In the genomic region with DNA sequence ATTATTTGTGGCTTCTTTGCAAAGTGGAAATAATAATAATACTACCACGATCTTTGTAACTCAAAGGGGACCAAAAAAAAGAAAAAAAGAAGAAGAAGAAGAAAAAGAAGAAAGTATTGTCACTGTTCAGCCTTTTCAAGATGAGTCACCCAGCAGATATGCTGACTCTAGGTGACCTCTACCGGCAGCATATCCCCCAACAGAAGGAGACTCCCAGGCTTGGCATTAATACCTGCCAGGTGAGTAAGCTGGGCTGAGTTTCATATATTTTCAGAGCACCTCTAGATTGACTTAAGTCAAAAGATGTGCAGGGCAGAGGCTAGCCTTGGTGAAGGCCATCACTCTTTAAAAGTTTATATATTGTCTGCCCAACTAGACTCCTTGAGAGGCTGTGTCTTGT, we compare ENCODE assay signal across 26 cellular contexts. TPM values are rescaled to one million over a fixed set of nuclear protein-coding genes. Genes with fewer than 3 reads are reported as not detected.
DNase-seq lines count a peak whose midpoint lies in the region; ATAC-seq, FAIRE-seq and TF ChIP-seq lines count a peak whose summit lies in the region.
"Had no signal": no experiment of that assay in that cellular context is flagged by ENCODE, and none has a peak within 500 bp of the region (broad histone marks: within the 10 kb centered on the region; RNA-seq: fewer than 3 reads in every experiment).

No MANE protein-coding gene starts in this region.

- TF ChIP-seq POLR2A in HepG2 (IDR thresholded peaks at IDR 0.05; ENCODE audit: insufficient read depth in 1 of 2, low read depth in 2 of 2, low read length in 2 of 2) (no peak), right lobe of liver (IDR thresholded peaks at IDR 0.05) (no peak)

- TF ChIP-seq CTCF in HepG2 (CRISPR knock-in tag; IDR thresholded peaks at IDR 0.05) (no peak), right lobe of liver (IDR thresholded peaks at IDR 0.05) (no peak), coronary artery (IDR thresholded peaks at IDR 0.05) (no peak)
- TF ChIP-seq CTCF in CD4-positive, alpha-beta T cell (IDR thresholded peaks at IDR 0.05), result no peak

- no peak overlapping the region for H3K4me3 ChIP-seq in HepG2 (replicated peaks in 1 of 3; ENCODE audit: insufficient read depth in 1 of 3, low read depth in 2 of 3, low read length in 3 of 3)
- no peak overlapping the region for H3K4me3 ChIP-seq in right lobe of liver
- no peak overlapping the region for H3K4me3 ChIP-seq in coronary artery
- H3K4me3 ChIP-seq: BLaER1, SJSA1 had no signal

- H3K36me3 ChIP-seq in HepG2 (replicated peaks in 1 of 2; ENCODE audit: control insufficient read depth in 1 of 2, insufficient read depth in 2 of 2, low read length in 2 of 2) (no peaks in the 10 kb centered on the region), right lobe of liver (no peaks in the 10 kb centered on the region)
- H3K36me3 ChIP-seq: BLaER1, SJSA1 had no signal

- intact Hi-C loops in HepG2 (cut with micrococcal nuclease; ENCODE audit: unreplicated experiment) (no loop called here), right lobe of liver (cut with DNase I) (no loop called here)
- intact Hi-C loops in CD4-positive, alpha-beta T cell (cut with DNase I, micrococcal nuclease), result no loop called here

- TF ChIP-seq EP300 in HepG2 (IDR thresholded peaks at IDR 0.05; ENCODE audit: low read depth in 2 of 2, low read length in 2 of 2) (no peak), HepG2 (CRISPR knock-in tag; IDR thresholded peaks at IDR 0.05; ENCODE audit: borderline replicate concordance) (no peak)

- CTCF ChIA-PET in HepG2 (lab: Yijun Ruan, JAX; ENCODE audit: low intra/inter-chr PET ratio, low total read pairs), result no interaction called here
- CTCF ChIA-PET in CD4-positive, alpha-beta T cell (lab: Charles Lee), result no interaction called here

- no peak for TF ChIP-seq RAD21 in HepG2 (CRISPR knock-in tag; IDR thresholded peaks at IDR 0.05)

- H3K4me3 Mint-ChIP-seq in CD4-positive, alpha-beta T cell, result no peak overlapping the region
- H3K4me3 Mint-ChIP-seq: CD8-positive, alpha-beta memory T cell had no signal

- H3K4me2 ChIP-seq in HepG2 (ENCODE audit: low read depth, low read length), result no peak overlapping the region
- H3K4me2 ChIP-seq: BLaER1 had no signal

- ATAC-seq in HepG2, result no peak
- ATAC-seq in right lobe of liver, result no peak
- ATAC-seq in CD4-positive, alpha-beta T cell (ENCODE audit: poor library complexity), result no peak

- no peak overlapping the region for H3K27ac Mint-ChIP-seq in CD4-positive, alpha-beta T cell
- H3K27ac Mint-ChIP-seq: CD8-positive, alpha-beta memory T cell had no signal

- FAIRE-seq in HepG2 (lab: Jason Lieb, UNC), result no peak
- FAIRE-seq: D721Med, GM12891, HTR-8/SVneo had no signal

- POLR2A ChIA-PET in HepG2 (lab: Yijun Ruan, JAX), result no interaction called here
- POLR2A ChIA-PET in CD4-positive, alpha-beta T cell (lab: Charles Lee), result no interaction called here

- DNase-seq in HepG2 (ENCODE audit: low spot score), result no peak
- no peak for DNase-seq in right lobe of liver
- peak; percentile 36 for DNase-seq in coronary artery (ENCODE audit: low spot score)
- peak; percentile 63 for DNase-seq in islet precursor cell
- no peak for DNase-seq in CD4-positive, alpha-beta T cell
- DNase-seq in DMS79 treated with DMSO at 0.1 percent for 48 hours (lab: John Stamatoyannopoulos, UW), result no peak
- no peak for DNase-seq in cerebellum (ENCODE audit: low spot score)
- no peak for DNase-seq in activated CD4-positive, CD25-positive, alpha-beta regulatory T cell (lab: John Stamatoyannopoulos, UW)
- DNase-seq: CD8-positive, alpha-beta memory T cell; DND-41; GDM1; MV-4-11; NCI-H1417 treated with DMSO at 0.1 percent for 48 hours; NCI-H2029; NCI-H2171 treated with DMSO at 0.1 percent for 48 hours; NCI-H446 treated with DMSO at 0.1 percent for 48 hours; OCI-M1 had no signal

- no peak overlapping the region for H2AFZ ChIP-seq in HepG2 (ENCODE audit: low read length)

- WGBS in HepG2 (ENCODE audit: low lambda C conversion rate), result 0% methylated on average over 2 of the region's 2 CpGs
- WGBS in right lobe of liver (ENCODE audit: insufficient coverage, low coverage, low lambda C conversion rate, missing lambda C conversion rate), result 22% methylated on average over 2 of the region's 2 CpGs

- H3K9ac ChIP-seq in HepG2 (ENCODE audit: insufficient read depth, low read depth, low read length), result no peak overlapping the region
- H3K9ac ChIP-seq: BLaER1 had no signal

- no TSS peak for BruUV-seq in HepG2 (replicated peaks; lab: Mats Ljungman, UMichigan)

- H3K79me2 ChIP-seq in HepG2 (ENCODE audit: insufficient read depth, low read length), result no peaks in the 10 kb centered on the region

- in situ Hi-C loops in HepG2 (cut with HindIII; ENCODE audit: extremely low pct_ligation_motif_present, low pct_unique_long_range_greater_than_20kb), result no loop called here

- no peaks in the 10 kb centered on the region; the same call in 1 of the 2 replicates for H4K20me1 ChIP-seq in HepG2 (ENCODE audit: insufficient read depth, low read length)
- H4K20me1 ChIP-seq: BLaER1 had no signal

- H3K9me3 Mint-ChIP-seq in CD4-positive, alpha-beta T cell, result no peaks in the 10 kb centered on the region

- H3K9me3 ChIP-seq in HepG2 (ENCODE audit: low read length), result no peaks in the 10 kb centered on the region
- H3K9me3 ChIP-seq in right lobe of liver, result no peaks in the 10 kb centered on the region
- no peaks in the 10 kb centered on the region for H3K9me3 ChIP-seq in CD4-positive, alpha-beta T cell (ENCODE audit: control insufficient read depth, low read length)
- H3K9me3 ChIP-seq: BLaER1, SJSA1 had no signal

- H3K27ac ChIP-seq in HepG2 (ENCODE audit: extremely low read length, insufficient read depth, low read length) (no peak overlapping the region), right lobe of liver (no peak overlapping the region), coronary artery (no peak overlapping the region)
- H3K27ac ChIP-seq in CD4-positive, alpha-beta T cell (ENCODE audit: low read depth, low read length), result no peak overlapping the region
- H3K27ac ChIP-seq: BLaER1, HL-60, SJSA1 had no signal

- peaks cover 0 to 12% of the 10 kb centered on the region in 2 experiments; a peak in 3 of 5 replicates for H3K27me3 ChIP-seq in HepG2 (ENCODE audit: control insufficient read depth in 1 of 2, insufficient read depth in 2 of 2, low read length in 2 of 2)
- no peaks in the 10 kb centered on the region for H3K27me3 ChIP-seq in right lobe of liver
- no peaks in the 10 kb centered on the region for H3K27me3 ChIP-seq in CD4-positive, alpha-beta T cell (ENCODE audit: control insufficient read depth, insufficient read depth, low read length)
- H3K27me3 ChIP-seq: BLaER1, SJSA1 had no signal

- no peaks in the 10 kb centered on the region for H3K4me1 Mint-ChIP-seq in CD4-positive, alpha-beta T cell (ENCODE audit: low read depth)
- H3K4me1 Mint-ChIP-seq: CD8-positive, alpha-beta memory T cell had no signal

- H3K4me1 ChIP-seq in HepG2 (ENCODE audit: insufficient read depth, low read length) (no peaks in the 10 kb centered on the region), right lobe of liver (no peaks in the 10 kb centered on the region)
- H3K4me1 ChIP-seq: BLaER1, SJSA1 had no signal

- H3K36me3 Mint-ChIP-seq in CD4-positive, alpha-beta T cell (ENCODE audit: low read depth), result no peaks in the 10 kb centered on the region
- H3K36me3 Mint-ChIP-seq: CD8-positive, alpha-beta memory T cell had no signal

- peaks cover 37% of the 10 kb centered on the region for H3K27me3 Mint-ChIP-seq in CD4-positive, alpha-beta T cell

TF ChIP-seq in HepG2, 621 proteins besides CTCF, POLR2A, EP300 and RAD21:
- TF ChIP-seq TBX3 (IDR thresholded peaks at IDR 0.05; ENCODE audit: borderline replicate concordance) (no peak), PRPF4 (IDR thresholded peaks at IDR 0.05; ENCODE audit: low read depth, low read length, poor library complexity, severe bottlenecking) (no peak), FOSL2 (CRISPR knock-in tag; IDR thresholded peaks at IDR 0.05) (peak; percentile 39; the same call in 1 of the 2 replicates)

RNA-seq across cellular contexts. Expression of a gene that starts 30.4 kb away (rescaled TPM):
- not detected in 2 replicates for total RNA-seq in HepG2 (2016; rRNA removed; fragmentation: Illumina TruSeq; extraction: Trizol)
- total RNA-seq in HepG2 (2016; cell fraction: cytosol; rRNA removed; fragmentation: Illumina TruSeq; extraction: Trizol; ENCODE audit: low read depth), result not detected in 2 replicates
- total RNA-seq in HepG2 (2016; cell fraction: insoluble cytoplasmic fraction; rRNA removed; fragmentation: Illumina TruSeq; extraction: Trizol), result not detected in 2 replicates
- not detected in 2 replicates for total RNA-seq in HepG2 (2016; cell fraction: membrane; rRNA removed; fragmentation: Illumina TruSeq; extraction: Trizol)
- total RNA-seq in HepG2 (2016; cell fraction: nucleus; rRNA removed; fragmentation: Illumina TruSeq; extraction: Trizol), result not detected in 2 replicates
- polyA plus RNA-seq in HepG2 (2011; rRNA removed), result not detected in 2 replicates
- polyA plus RNA-seq in HepG2 (2011; cell fraction: cytosol; rRNA removed), result not detected in 2 replicates
- not detected in 2 replicates for polyA plus RNA-seq in HepG2 (2011; cell fraction: nucleus; rRNA removed)
- polyA plus RNA-seq in HepG2 (2012), result not detected in 2 replicates
- polyA plus RNA-seq in HepG2 (2016; cell fraction: cytosol; fragmentation: Illumina TruSeq; extraction: Trizol; ENCODE audit: low read depth), result not detected in 2 replicates
- polyA plus RNA-seq in HepG2 (2016; cell fraction: insoluble cytoplasmic fraction; fragmentation: Illumina TruSeq; extraction: Trizol; ENCODE audit: low read depth), result not detected in 2 replicates
- polyA plus RNA-seq in HepG2 (2016; cell fraction: membrane; fragmentation: Illumina TruSeq; extraction: Trizol; ENCODE audit: low read depth), result not detected in 2 replicates
- not detected in 2 replicates for polyA plus RNA-seq in HepG2 (2016; cell fraction: nucleus; fragmentation: Illumina TruSeq; extraction: Trizol; ENCODE audit: insufficient read depth, low read depth)
- not detected in 2 replicates for polyA minus RNA-seq in HepG2 (2011; rRNA and poly(A)+ RNA removed; ENCODE audit: low replicate concordance)
- polyA minus RNA-seq in HepG2 (2011; cell fraction: cytosol; rRNA and poly(A)+ RNA removed), result not detected in 2 replicates
- not detected in 2 replicates for polyA minus RNA-seq in HepG2 (2011; cell fraction: nucleus; rRNA and poly(A)+ RNA removed)
- not detected for total RNA-seq in right lobe of liver
- total RNA-seq in CD4-positive, alpha-beta T cell, result not detected
- total RNA-seq in cerebellum, result 12.0 TPM
- total RNA-seq: A172; CD8-positive, alpha-beta memory T cell; H4; LHCN-M2; SJSA1 had no signal
- polyA plus RNA-seq: CD8-positive, alpha-beta memory T cell had no signal

Comparison
In these comparisons a context has a peak if more than half of its experiments do, and no peak if none do; other contexts are left out.
1. DNase-seq: peak in coronary artery (single experiment) and islet precursor cell (single experiment); none in HepG2 (single experiment), right lobe of liver (0 of 3), CD4-positive, alpha-beta T cell (0 of 10), DMS79 treated with DMSO at 0.1 percent for 48 hours (single experiment), cerebellum (single experiment) and activated CD4-positive, CD25-positive, alpha-beta regulatory T cell (0 of 4).
2. RNA of a gene that starts 30.4 kb away (total RNA-seq): 12.0 TPM in cerebellum (single experiment); not detected in HepG2, not detected in right lobe of liver and not detected in CD4-positive, alpha-beta T cell; every median in the first group is over 10 times any median in the second.